8 cellular contexts compared by ENCODE assay signal in genomic region chr19:46133101-46133627, GRCh38. TPM values are rescaled to one million over a fixed set of nuclear protein-coding genes. Genes with fewer than 3 reads are reported as not detected.
DNase-seq lines count a peak whose midpoint lies in the region; ATAC-seq and TF ChIP-seq lines count a peak whose summit lies in the region.

No MANE protein-coding gene starts in this region.

- no peaks in the 10 kb centered on the region for H3K79me2 ChIP-seq in smooth muscle cell (ENCODE audit: low read depth)

- no peaks in the 10 kb centered on the region for H3K36me3 ChIP-seq in adrenal gland (replicated peaks in 1 of 2)
- no peaks in the 10 kb centered on the region for H3K36me3 ChIP-seq in iPS DF 6.9 (ENCODE audit: control insufficient read depth, insufficient read depth, low read length)
- no peaks in the 10 kb centered on the region for H3K36me3 ChIP-seq in smooth muscle cell (ENCODE audit: low read depth)

- TF ChIP-seq CTCF in adrenal gland (IDR thresholded peaks at IDR 0.05), result no peak
- TF ChIP-seq CTCF in smooth muscle cell (IDR thresholded peaks at IDR 0.05; ENCODE audit: borderline replicate concordance, insufficient read depth, poor library complexity, severe bottlenecking), result no peak
- TF ChIP-seq CTCF in natural killer cell (IDR thresholded peaks at IDR 0.05), result no peak

- peak overlapping the region in 2 of 5 donors; percentile 65 to 70 for H3K27ac ChIP-seq in adrenal gland
- H3K27ac ChIP-seq in iPS DF 6.9 (ENCODE audit: low read length), result no peak overlapping the region
- peak overlapping the region; percentile 98 for H3K27ac ChIP-seq in smooth muscle cell (ENCODE audit: low read depth)

- H3K4me3 ChIP-seq in adrenal gland, result no peak overlapping the region
- no peak overlapping the region for H3K4me3 ChIP-seq in iPS DF 6.9 (ENCODE audit: low read length)
- peak overlapping the region; percentile 38 for H3K4me3 ChIP-seq in smooth muscle cell

- H3K4me1 Mint-ChIP-seq in natural killer cell, result no peaks in the 10 kb centered on the region

- H3K27me3 ChIP-seq in adrenal gland (peaks cover 3% of the 10 kb centered on the region), iPS DF 6.9 (ENCODE audit: control insufficient read depth, insufficient read depth, low read length) (no peaks in the 10 kb centered on the region), smooth muscle cell (ENCODE audit: low read depth) (no peaks in the 10 kb centered on the region)

- no peak overlapping the region for H3K4me3 Mint-ChIP-seq in natural killer cell

- H3K36me3 Mint-ChIP-seq in natural killer cell, result no peaks in the 10 kb centered on the region

- H3K9me3 Mint-ChIP-seq in natural killer cell, result no peaks in the 10 kb centered on the region

- peak overlapping the region; percentile 92 for H3K9ac ChIP-seq in smooth muscle cell (ENCODE audit: low read depth)

- peak; percentile 99 for DNase-seq in DMS153 (lab: John Stamatoyannopoulos, UW)
- DNase-seq in NCI-H128 (lab: John Stamatoyannopoulos, UW; ENCODE audit: unreplicated experiment), result peak; percentile 33
- peak in 6 of 7 donors; percentile 19 to 71 (median 33) for DNase-seq in adrenal gland
- peak; percentile 82 for DNase-seq in iPS DF 6.9 (ENCODE audit: low read depth, low spot score)
- DNase-seq in smooth muscle cell (lab: John Stamatoyannopoulos, UW; ENCODE audit: unreplicated experiment), result no peak
- DNase-seq in natural killer cell, result no peak
- DNase-seq in activated gamma-delta T cell (lab: John Stamatoyannopoulos, UW), result no peak

- H3K27me3 Mint-ChIP-seq in natural killer cell (ENCODE audit: low read depth in 2 of 2), result peaks cover 29 to 77% of the 10 kb centered on the region in 2 donors

- ATAC-seq in HG03469 (IDR thresholded peaks at IDR 0.05; ENCODE audit: unreplicated experiment), result no peak
- ATAC-seq in natural killer cell, result no peak

- H3K27ac Mint-ChIP-seq in natural killer cell, result no peak overlapping the region

- H3F3A ChIP-seq in smooth muscle cell (ENCODE audit: low read depth), result peaks cover 9% of the 10 kb centered on the region

- no peaks in the 10 kb centered on the region for H3K4me1 ChIP-seq in adrenal gland (replicated peaks in 1 of 2)
- peaks cover 5% of the 10 kb centered on the region; the same call in 1 of the 2 replicates for H3K4me1 ChIP-seq in iPS DF 6.9 (ENCODE audit: control insufficient read depth, insufficient read depth, low read length)
- peaks cover 26% of the 10 kb centered on the region for H3K4me1 ChIP-seq in smooth muscle cell (ENCODE audit: low read depth)

- no peak overlapping the region for H2AFZ ChIP-seq in smooth muscle cell (ENCODE audit: low read depth)

- 58 to 76% (median 59%) methylated on average over 6 of the region's 6 CpGs for WGBS in adrenal gland, 4 donors
- no CpG with 5 or more reads among the region's 6 CpGs for whole genome bisulfite sequencing in iPS DF 6.9 (ENCODE audit: insufficient coverage, insufficient read length)
- 26% methylated on average over 6 of the region's 6 CpGs for WGBS in smooth muscle cell (ENCODE audit: low lambda C conversion rate)

- H4K20me1 ChIP-seq in smooth muscle cell (ENCODE audit: low read depth), result no peaks in the 10 kb centered on the region

- H3K9me3 ChIP-seq in adrenal gland (replicated peaks in 1 of 3), result no peaks in the 10 kb centered on the region
- no peaks in the 10 kb centered on the region for H3K9me3 ChIP-seq in iPS DF 6.9 (ENCODE audit: control insufficient read depth, insufficient read depth, low read length)
- H3K9me3 ChIP-seq in smooth muscle cell (replicated peaks; ENCODE audit: low read depth), result no peaks in the 10 kb centered on the region

- TF ChIP-seq POLR2A in adrenal gland (IDR thresholded peaks at IDR 0.05), result no peak

- intact Hi-C loops in adrenal gland (cut with DNase I) (no loop called here), natural killer cell (cut with micrococcal nuclease) (no loop called here)

- peak overlapping the region; percentile 86 for H3K4me2 ChIP-seq in smooth muscle cell

RNA-seq across cellular contexts. Expression of gene IGFL3, which starts 8.7 kb away (rescaled TPM):
- total RNA-seq in adrenal gland (not detected), smooth muscle cell (10.2 and 26.7 TPM in 2 replicates), natural killer cell (not detected)
- polyA plus RNA-seq in adrenal gland (not detected), smooth muscle cell (5.9 and 8.8 TPM in 2 replicates)

RNA-seq across cellular contexts. Expression of gene IGFL2, which starts 14.9 kb away (rescaled TPM):
- total RNA-seq in adrenal gland, result not detected
- polyA plus RNA-seq in adrenal gland, result not detected
- 126 and 145 TPM in 2 replicates for total RNA-seq in smooth muscle cell
- polyA plus RNA-seq in smooth muscle cell, result 159 and 164 TPM in 2 replicates
- total RNA-seq in natural killer cell, result not detected

Comparison
In these comparisons a context has a peak if more than half of its experiments do, and no peak if none do; other contexts are left out.
1. DNase-seq: peak in DMS153 (single experiment), NCI-H128 (single experiment), adrenal gland (6 of 7) and iPS DF 6.9 (single experiment); none in smooth muscle cell (single experiment), natural killer cell (single experiment) and activated gamma-delta T cell (single experiment).
2. RNA of gene IGFL3, which starts 8.7 kb away (total RNA-seq): 10.2 to 26.7 TPM in smooth muscle cell; not detected in adrenal gland and not detected in natural killer cell; every median in the first group is over 10 times any median in the second.
3. RNA of gene IGFL2, which starts 14.9 kb away (total RNA-seq): 126 to 145 TPM in smooth muscle cell; not detected in adrenal gland and not detected in natural killer cell; every median in the first group is over 10 times any median in the second.